1 cellular context compared by ENCODE assay signal in the genomic region with DNA sequence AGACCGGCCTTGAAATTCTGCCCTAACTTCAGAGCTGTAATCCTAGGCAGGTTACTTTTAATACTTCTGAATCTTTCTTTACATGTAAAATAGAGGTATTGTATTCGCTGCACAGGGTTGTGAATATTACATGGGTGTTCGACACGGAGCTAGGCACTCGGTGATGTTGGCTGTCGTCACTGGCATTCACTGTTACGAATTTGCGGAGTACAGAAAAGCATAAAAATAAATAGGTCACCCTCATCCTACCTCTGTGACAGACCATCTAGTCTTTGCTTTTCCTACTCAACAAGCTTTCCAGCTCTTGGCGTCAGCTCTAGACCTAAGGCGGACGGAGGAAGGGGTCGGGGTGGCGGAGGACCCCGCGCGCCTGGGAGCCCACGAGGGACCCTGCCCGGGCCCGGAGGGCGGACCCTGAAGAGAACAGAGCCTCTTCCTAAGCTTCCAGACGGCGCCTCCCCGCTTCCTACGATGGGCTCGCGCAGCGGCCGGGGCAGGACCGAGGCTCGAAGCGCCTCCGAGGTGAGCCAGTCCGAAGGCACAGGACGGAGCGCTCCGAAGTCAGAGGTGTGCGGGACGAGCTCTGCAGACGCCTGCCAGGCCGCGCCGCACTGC.
TF ChIP-seq lines count a peak whose summit lies in the region.

No MANE protein-coding gene starts in this region.

TF ChIP-seq in SK-N-SH, 30 proteins besides CTCF, POLR2A, EP300 and RAD21 (continued from another document):
- TF ChIP-seq, protein P1, sequence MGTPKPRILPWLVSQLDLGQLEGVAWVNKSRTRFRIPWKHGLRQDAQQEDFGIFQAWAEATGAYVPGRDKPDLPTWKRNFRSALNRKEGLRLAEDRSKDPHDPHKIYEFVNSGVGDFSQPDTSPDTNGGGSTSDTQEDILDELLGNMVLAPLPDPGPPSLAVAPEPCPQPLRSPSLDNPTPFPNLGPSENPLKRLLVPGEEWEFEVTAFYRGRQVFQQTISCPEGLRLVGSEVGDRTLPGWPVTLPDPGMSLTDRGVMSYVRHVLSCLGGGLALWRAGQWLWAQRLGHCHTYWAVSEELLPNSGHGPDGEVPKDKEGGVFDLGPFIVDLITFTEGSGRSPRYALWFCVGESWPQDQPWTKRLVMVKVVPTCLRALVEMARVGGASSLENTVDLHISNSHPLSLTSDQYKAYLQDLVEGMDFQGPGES (IDR thresholded peaks at IDR 0.05; ENCODE audit: low read depth, low read length) = no peak
